Comparison of ENCODE assay signal across 28 cellular contexts in genomic region chr2:227610123-227610522, GRCh38. TPM values are rescaled to one million over a fixed set of nuclear protein-coding genes. Genes with fewer than 3 reads are reported as not detected.
A peak's percentile ranks its signal among the peaks of the same experiment; 100 is the strongest.
DNase-seq lines count a peak whose midpoint lies in the region; ATAC-seq and TF ChIP-seq lines count a peak whose summit lies in the region.
"Had no signal": no experiment of that assay in that cellular context is flagged by ENCODE, and none has a peak within 500 bp of the region (broad histone marks: within the 10 kb centered on the region; RNA-seq: fewer than 3 reads in every experiment).

No MANE protein-coding gene starts in this region.

- no peaks in the 10 kb centered on the region for H3K36me3 ChIP-seq in left ventricle myocardium inferior
- H3K36me3 ChIP-seq: BLaER1 treated with 17β-estradiol and CSF1 and Interleukin-3, amounts not matched to agents 10 nM and 100 nM had no signal

- no peaks in the 10 kb centered on the region for H3K9me3 ChIP-seq in left ventricle myocardium inferior (replicated peaks)
- H3K9me3 ChIP-seq: BLaER1 treated with 17β-estradiol and CSF1 and Interleukin-3, amounts not matched to agents 10 nM and 100 nM; Caco-2 had no signal

- DNase-seq in DMS53 (lab: John Stamatoyannopoulos, UW) (peak; percentile 19), DMS53 treated with DMSO at 0.1 percent for 48 hours (lab: John Stamatoyannopoulos, UW; ENCODE audit: unreplicated experiment) (no peak), left lobe of liver (ENCODE audit: low spot score) (no peak), left ventricle myocardium inferior (no peak), DMS 273 treated with DMSO at 0.1 percent for 48 hours (lab: John Stamatoyannopoulos, UW) (no peak)
- DNase-seq: Caco-2; CD4-positive, alpha-beta memory T cell; GDM1; GOT3; HCEC 1CT; Kasumi-1; NCI-H1092; NCI-H1436; NCI-H187 treated with DMSO at 0.1 percent for 48 hours; NCI-H345; NCI-H524; PC-3; Right ventricle myocardium superior; T1000 had no signal

- intact Hi-C loops in left ventricle myocardium inferior (cut with micrococcal nuclease), result no loop called here

- ATAC-seq in GM18511 (IDR thresholded peaks at IDR 0.05; ENCODE audit: unreplicated experiment) (peak; percentile 53), HG03175 (IDR thresholded peaks at IDR 0.05; ENCODE audit: unreplicated experiment) (peak; percentile 33), left lobe of liver (peak; percentile 40), esophagus mucosa (no peak)
- ATAC-seq: PC-3 had no signal

- H3K4me1 ChIP-seq in left ventricle myocardium inferior, result peaks cover 5% of the 10 kb centered on the region
- H3K4me1 ChIP-seq: Caco-2 had no signal

- TF ChIP-seq CTCF in left ventricle myocardium inferior (IDR thresholded peaks at IDR 0.05; ENCODE audit: borderline replicate concordance), result no peak

- H3K4me3 ChIP-seq in left ventricle myocardium inferior, result no peak overlapping the region
- H3K4me3 ChIP-seq: BLaER1 treated with 17β-estradiol and CSF1 and Interleukin-3, amounts not matched to agents 10 nM and 100 nM had no signal

- H3K27ac ChIP-seq in left ventricle myocardium inferior (replicated peaks), result no peak overlapping the region
- H3K27ac ChIP-seq: 22Rv1; BLaER1 treated with 17β-estradiol and CSF1 and Interleukin-3, amounts not matched to agents 10 nM and 100 nM had no signal

- H3K27me3 ChIP-seq in left ventricle myocardium inferior (ENCODE audit: low read depth), result peaks cover 4% of the 10 kb centered on the region

RNA-seq across cellular contexts. Expression of gene SCYGR3, which starts 4.5 kb away (rescaled TPM):
- total RNA-seq in left lobe of liver (not detected), esophagus mucosa (not detected), left ventricle myocardium inferior (not detected)
- total RNA-seq: Caco-2; CD4-positive, alpha-beta memory T cell; Daoy; MCF 10A; PC-3; Right ventricle myocardium superior; RPMI7951; SK-MEL-5 had no signal

RNA-seq across cellular contexts. Expression of gene SCYGR4, which starts 7.2 kb away (rescaled TPM):
- total RNA-seq in left lobe of liver, result not detected
- not detected for total RNA-seq in esophagus mucosa
- total RNA-seq in left ventricle myocardium inferior, result not detected
- total RNA-seq: Caco-2; CD4-positive, alpha-beta memory T cell; Daoy; MCF 10A; PC-3; Right ventricle myocardium superior; RPMI7951; SK-MEL-5 had no signal

RNA-seq across cellular contexts. Expression of gene SCYGR2, which starts 11.4 kb away (rescaled TPM):
- total RNA-seq in left lobe of liver (not detected), esophagus mucosa (not detected), left ventricle myocardium inferior (not detected)
- total RNA-seq: Caco-2; CD4-positive, alpha-beta memory T cell; Daoy; MCF 10A; PC-3; Right ventricle myocardium superior; RPMI7951; SK-MEL-5 had no signal

RNA-seq across cellular contexts. Expression of gene SCYGR5, which starts 56.5 kb away (rescaled TPM):
- not detected for total RNA-seq in left lobe of liver
- not detected for total RNA-seq in esophagus mucosa
- total RNA-seq in left ventricle myocardium inferior, result not detected
- total RNA-seq: Caco-2; CD4-positive, alpha-beta memory T cell; Daoy; MCF 10A; PC-3; Right ventricle myocardium superior; RPMI7951; SK-MEL-5 had no signal
